ENCODE assay signal across 12 cellular contexts in the genomic region with DNA sequence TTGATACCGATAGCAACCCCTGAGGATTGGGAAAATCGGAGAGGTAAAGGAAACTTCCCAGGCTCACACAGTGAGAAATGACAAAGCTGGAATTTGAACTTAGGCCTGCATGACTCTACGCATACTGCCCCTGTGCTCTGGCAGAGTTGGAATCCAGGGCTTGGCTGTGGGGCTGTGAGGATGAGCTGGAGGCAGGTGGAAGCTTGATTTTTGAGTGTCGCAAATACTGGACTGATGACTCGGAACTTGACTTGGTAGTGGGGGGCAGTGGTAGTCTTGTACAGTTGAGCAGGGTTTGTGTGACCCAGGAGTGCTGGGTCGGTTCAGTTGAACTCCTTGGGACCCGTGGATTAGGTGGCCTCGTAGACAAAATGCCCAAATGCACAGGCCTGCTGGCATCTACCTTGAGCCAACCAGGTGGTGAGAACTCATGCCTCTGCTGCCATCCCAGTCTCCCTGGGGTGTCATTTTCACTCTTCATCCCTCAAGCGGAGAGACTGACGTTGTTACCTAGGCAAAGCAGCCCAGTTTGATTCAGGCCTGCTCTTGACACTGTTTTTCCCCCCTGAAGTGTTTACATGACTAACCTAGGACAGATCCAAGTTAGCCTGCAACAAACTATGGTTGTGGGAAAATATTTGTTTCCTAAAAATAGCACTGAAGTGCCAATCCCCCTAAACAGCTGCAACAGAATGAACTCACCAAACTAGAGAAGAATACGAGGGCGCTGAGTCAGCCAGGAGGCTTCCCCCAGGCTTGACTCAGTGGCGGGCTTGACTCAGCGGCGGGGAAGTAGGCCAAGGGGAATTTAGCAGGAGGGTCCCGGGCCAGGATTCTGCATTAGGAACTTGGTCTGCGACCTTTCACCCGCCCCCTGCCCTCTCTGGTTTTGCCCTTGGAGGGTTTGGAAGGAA. TPM values are rescaled to one million over a fixed set of nuclear protein-coding genes. Genes with fewer than 3 reads are reported as not detected.
DNase-seq lines count a peak whose midpoint lies in the region; ATAC-seq and TF ChIP-seq lines count a peak whose summit lies in the region.
"Had no signal": no experiment of that assay in that cellular context is flagged by ENCODE, and none has a peak within 500 bp of the region (broad histone marks: within the 10 kb centered on the region; RNA-seq: fewer than 3 reads in every experiment).

No MANE protein-coding gene starts in this region.

- WGBS in psoas muscle, 3 donors = 49 to 60% (median 60%) methylated on average over 18 of the region's 18 CpGs

- CTCF ChIA-PET in RWPE1 (lab: Yijun Ruan, JAX) = interaction anchor here (0.6 to 3.3 kb wide), 4 partner anchors 9 to 122 kb away, joined by 3 to 10 read pairs (median 4); partner anchors contain the start of gene COL27A1

- DNase-seq in GM03348 (ENCODE audit: low spot score) (peak; percentile 91), RWPE1 (ENCODE audit: low spot score) (peak; percentile 99), fibroblast of mammary gland (ENCODE audit: low read depth) (peak; percentile 98), psoas muscle (peak; percentile 47 to 67), AML-193 (lab: John Stamatoyannopoulos, UW) (no peak)
- DNase-seq: activated T-cell treated with anti-CD3 and anti-CD28 coated beads for 4 hours, stomach had no signal

- H3K4me3 ChIP-seq in fibroblast of mammary gland (ENCODE audit: control insufficient read depth, low read depth, low read length) (no peak overlapping the region), psoas muscle (no peak overlapping the region)
- H3K4me3 ChIP-seq: stomach had no signal

- no peaks in the 10 kb centered on the region for H3K27me3 ChIP-seq in psoas muscle (ENCODE audit: insufficient read depth in 3 of 3, low read length in 2 of 3)
- H3K27me3 ChIP-seq: stomach had no signal

- no peaks in the 10 kb centered on the region for H3K9me3 ChIP-seq in psoas muscle
- H3K9me3 ChIP-seq: stomach had no signal

- intact Hi-C loops in psoas muscle (cut with DNase I) = no loop called here

- POLR2A ChIA-PET in RWPE1 (lab: Yijun Ruan, JAX; ENCODE audit: low non-redundant PET) = no interaction called here

- ATAC-seq in psoas muscle = peak; percentile 83 to 91 (median 85)
- ATAC-seq in GM19328 (IDR thresholded peaks at IDR 0.05; ENCODE audit: unreplicated experiment) = no peak
- ATAC-seq in GM21786 (IDR thresholded peaks at IDR 0.05; ENCODE audit: unreplicated experiment) = no peak
- no peak for ATAC-seq in GM21825 (IDR thresholded peaks at IDR 0.05; ENCODE audit: unreplicated experiment)

- TF ChIP-seq CTCF in RWPE1 (conservative IDR thresholded peaks at IDR 0.05; ENCODE audit: low read depth) = no peak
- TF ChIP-seq CTCF in fibroblast of mammary gland (conservative IDR thresholded peaks at IDR 0.05; ENCODE audit: control insufficient read depth, insufficient read depth, low read depth, low read length) = no peak
- TF ChIP-seq CTCF in psoas muscle (IDR thresholded peaks at IDR 0.05) = no peak

- no peaks in the 10 kb centered on the region for H3K36me3 ChIP-seq in psoas muscle (ENCODE audit: insufficient read depth in 1 of 2, low read depth in 1 of 2)

- peaks cover 24% of the 10 kb centered on the region for H3K4me1 ChIP-seq in psoas muscle
- H3K4me1 ChIP-seq: parathyroid adenoma, stomach had no signal

- H3K27ac ChIP-seq in RWPE1 (peak overlapping the region; percentile 94), psoas muscle (peak overlapping the region; percentile 60)
- H3K27ac ChIP-seq: parathyroid adenoma had no signal

RNA-seq across cellular contexts. Expression of gene ORM1, which starts 45.7 kb away (rescaled TPM):
- 1 to 10 TPM in 2 of 4 donors, not detected in 2; 1.8 to 2.8 TPM for total RNA-seq in psoas muscle
- under 1 TPM in 2 of 3 donors, not detected in 1; 0.21 to 0.63 TPM for polyA plus RNA-seq in psoas muscle
- total RNA-seq: glomerular endothelial cell had no signal

RNA-seq across cellular contexts. Expression of gene ORM2, which starts 52.5 kb away (rescaled TPM):
- total RNA-seq in psoas muscle = not detected
- under 1 TPM in 1 of 3 donors, not detected in 2; 0.68 TPM for polyA plus RNA-seq in psoas muscle
- total RNA-seq: glomerular endothelial cell had no signal

Comparison
In these comparisons a context has a peak if more than half of its experiments do, and no peak if none do; other contexts are left out.
1. DNase-seq: peak in GM03348 (single experiment), RWPE1 (single experiment), fibroblast of mammary gland (single experiment) and psoas muscle (2 of 2); none in AML-193 (0 of 2).
2. ATAC-seq: peak in psoas muscle (4 of 4); none in GM19328 (single experiment), GM21786 (single experiment) and GM21825 (single experiment).